8 cellular contexts compared by ENCODE assay signal in genomic region chr13:114281351-114282142, GRCh38.
DNase-seq lines count a peak whose midpoint lies in the region; ATAC-seq lines count a peak whose summit lies in the region.

Gene UPF3A (plus strand): TSS chr13:114281601. CDS start chr13:114281640, 39 bp downstream.

- ATAC-seq in GM19043 (IDR thresholded peaks at IDR 0.05; ENCODE audit: low read depth, unreplicated experiment): peak; percentile 49
- peak; percentile 72 for ATAC-seq in HG03354 (IDR thresholded peaks at IDR 0.05; ENCODE audit: poor library complexity, severe bottlenecking, unreplicated experiment)

- H3K27ac ChIP-seq in cingulate gyrus (ENCODE audit: low read depth, low read length): peak within 1 kb of the TSS; percentile 94
- H3K27ac ChIP-seq in layer of hippocampus (ENCODE audit: low read depth, low read length): peak within 1 kb of the TSS; percentile 98

- H3K27me3 ChIP-seq in layer of hippocampus (ENCODE audit: control insufficient read depth, insufficient read depth, low read length): no peaks in the 10 kb centered on the region

- DNase-seq in AML-193 (lab: John Stamatoyannopoulos, UW) (peak; percentile 87 to 89), NCI-H510A (lab: John Stamatoyannopoulos, UW) (peak; percentile 68)
- peak; percentile 88 to 91 for DNase-seq in activated CD4-positive, alpha-beta T cell treated with anti-CD3 and anti-CD28 coated beads for 4 hours
- peak; percentile 83 to 84 for DNase-seq in stimulated activated CD4-positive, alpha-beta T cell treated with anti-CD3 and anti-CD28 coated beads, Interleukin-1b, Interleukin-23, amount 100 ng/mL, for 4 hours (ENCODE audit: low read depth in 2 of 2)

Comparison
In these comparisons a context has a peak if more than half of its experiments do, and no peak if none do; other contexts are left out.
1. Peak in every context shown above with its lines: DNase-seq, ATAC-seq and H3K27ac ChIP-seq.